In the genomic region with DNA sequence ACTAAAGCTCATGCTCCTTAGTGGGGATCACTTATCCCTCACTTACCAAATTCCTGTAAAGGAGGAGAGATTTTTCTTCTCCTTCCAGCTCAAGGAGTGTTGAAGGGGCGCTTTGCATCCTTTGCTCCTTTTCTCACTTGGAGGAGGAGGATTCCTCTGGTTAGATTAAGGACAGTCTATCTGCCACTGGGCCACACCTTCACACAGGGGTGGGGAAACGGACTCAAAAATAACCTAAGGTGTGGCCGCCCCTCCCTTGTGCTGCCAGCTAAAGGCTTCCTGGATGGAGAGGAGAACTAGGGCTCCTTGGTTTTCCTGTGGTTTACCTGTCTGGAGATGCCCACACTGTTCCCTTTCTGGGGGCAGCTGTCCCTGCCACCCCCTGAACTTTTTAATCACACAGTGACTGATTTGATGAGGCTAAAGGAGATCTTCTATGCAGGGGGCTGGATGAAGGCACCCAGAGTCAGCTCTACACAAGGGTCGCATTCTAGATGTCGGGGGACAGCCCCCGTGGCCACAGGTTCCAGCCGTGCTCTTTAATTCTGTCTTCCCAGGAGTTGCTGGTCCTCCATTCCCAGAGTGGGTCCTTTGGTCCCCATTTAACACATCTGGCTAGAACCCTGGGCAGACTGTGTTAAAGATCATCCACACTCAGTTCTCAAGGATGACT, we compare ENCODE assay signal across 9 cellular contexts. TPM values are rescaled to one million over a fixed set of nuclear protein-coding genes. Genes with fewer than 3 reads are reported as not detected.
A peak's percentile ranks its signal among the peaks of the same experiment; 100 is the strongest.
DNase-seq lines count a peak whose midpoint lies in the region; ATAC-seq and TF ChIP-seq lines count a peak whose summit lies in the region.
"Had no signal": no experiment of that assay in that cellular context is flagged by ENCODE, and none has a peak within 500 bp of the region (broad histone marks: within the 10 kb centered on the region; RNA-seq: fewer than 3 reads in every experiment).

No MANE protein-coding gene starts in this region.

- WGBS in prostate gland, result 75% methylated on average over 7 of the region's 7 CpGs

- peak; percentile 38 for DNase-seq in GM12865 (ENCODE audit: low read depth)
- DNase-seq in dorsolateral prefrontal cortex, result no peak
- no peak for DNase-seq in prostate gland (ENCODE audit: low spot score)
- DNase-seq in NCI-H446 treated with DMSO at 0.1 percent for 48 hours (lab: John Stamatoyannopoulos, UW), result no peak
- DNase-seq in NCI-H2029 (lab: John Stamatoyannopoulos, UW), result no peak
- DNase-seq in DMS53 (lab: John Stamatoyannopoulos, UW), result no peak
- DNase-seq: NCI-H226 had no signal

- no peak for TF ChIP-seq CTCF in GM12865 (IDR thresholded peaks at IDR 0.05; ENCODE audit: insufficient read depth, low read depth, low read length, missing control alignments)
- TF ChIP-seq CTCF in dorsolateral prefrontal cortex (IDR thresholded peaks at IDR 0.05 in 54 of 56, conservative IDR thresholded peaks at IDR 0.05 in 2 of 56; ENCODE audit: low read depth in 1 of 56, partially characterized antibody in 56 of 56), result no peak
- no peak for TF ChIP-seq CTCF in prostate gland (IDR thresholded peaks at IDR 0.05)

- TF ChIP-seq POLR2A in prostate gland (IDR thresholded peaks at IDR 0.05), result no peak

- H3K27me3 ChIP-seq in dorsolateral prefrontal cortex (no peaks in the 10 kb centered on the region), prostate gland (replicated peaks; ENCODE audit: insufficient read depth) (no peaks in the 10 kb centered on the region)

- H3K27ac ChIP-seq in dorsolateral prefrontal cortex, result peak overlapping the region in 30 of 59 donors; percentile 2 to 77 (median 54)
- peak overlapping the region; percentile 68 to 85 for H3K27ac ChIP-seq in prostate gland

- H3K9me3 ChIP-seq in prostate gland, result no peaks in the 10 kb centered on the region

- ATAC-seq in HG03135 (IDR thresholded peaks at IDR 0.05; ENCODE audit: unreplicated experiment) (peak; percentile 2), HG03097 (IDR thresholded peaks at IDR 0.05; ENCODE audit: low FRiP score, unreplicated experiment) (no peak)

- H3K4me3 ChIP-seq in GM12865 (ENCODE audit: low read depth, low read length), result peak overlapping the region; percentile 40
- peak overlapping the region in 1 of 59 donors; percentile 0 for H3K4me3 ChIP-seq in dorsolateral prefrontal cortex
- no peak overlapping the region for H3K4me3 ChIP-seq in prostate gland

- intact Hi-C loops in dorsolateral prefrontal cortex (cut with DNase I) (no loop called here), prostate gland (cut with DNase I) (no loop called here)

- H3K4me1 ChIP-seq in prostate gland (replicated peaks), result peaks cover 28% of the 10 kb centered on the region

- no peaks in the 10 kb centered on the region for H3K36me3 ChIP-seq in prostate gland

RNA-seq across cellular contexts. Expression of gene GLRX, which starts 14.4 kb away (rescaled TPM):
- total RNA-seq in dorsolateral prefrontal cortex (100 to 1,000 TPM in 3 of 120 experiments, 10 to 100 TPM in 117; 13.7 to 109 (median 43.0) TPM), prostate gland (10 to 100 TPM; 16.6 to 34.8 TPM)
